Comparison of ENCODE assay signal across 8 cellular contexts in the genomic region with DNA sequence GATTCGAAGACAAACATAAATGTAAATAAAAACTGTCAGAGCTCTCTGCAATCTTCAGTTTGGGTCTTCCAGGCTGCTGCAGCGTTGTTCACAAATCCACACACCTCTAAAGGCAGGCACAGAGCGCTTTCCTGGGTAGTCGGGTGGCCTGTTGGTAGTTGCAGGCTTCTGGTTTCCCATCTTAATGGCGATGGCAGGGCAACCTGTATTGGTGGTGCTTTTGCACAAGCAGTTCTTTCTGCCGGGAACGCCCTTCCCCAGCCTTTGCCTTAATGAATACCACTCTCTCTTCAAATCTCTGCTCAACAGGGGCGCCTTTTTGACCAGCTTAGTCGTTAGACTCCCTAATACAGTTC. TPM values are rescaled to one million over a fixed set of nuclear protein-coding genes. Genes with fewer than 3 reads are reported as not detected.
A peak's percentile ranks its signal among the peaks of the same experiment; 100 is the strongest.
DNase-seq lines count a peak whose midpoint lies in the region; ATAC-seq and TF ChIP-seq lines count a peak whose summit lies in the region.

No MANE protein-coding gene starts in this region.

- CTCF ChIA-PET in activated naive CD4-positive, alpha-beta T cell treated with anti-CD3 and anti-CD28 coated beads, Interleukin-2, amount 10 ng/mL, durations not matched to agents 7 days and 5 days (lab: Charles Lee) = no interaction called here

- peak overlapping the region; percentile 91 for H3K27ac Mint-ChIP-seq in activated naive CD4-positive, alpha-beta T cell treated with anti-CD3 and anti-CD28 coated beads, Interleukin-2, amount 10 ng/mL, durations not matched to agents 7 days and 5 days

- peak overlapping the region; percentile 77 for H3K4me3 Mint-ChIP-seq in activated naive CD4-positive, alpha-beta T cell treated with anti-CD3 and anti-CD28 coated beads, Interleukin-2, amount 10 ng/mL, durations not matched to agents 7 days and 5 days

- peak; percentile 30 for ATAC-seq in aorta (ENCODE audit: low FRiP score)
- ATAC-seq in HG03521 (IDR thresholded peaks at IDR 0.05; ENCODE audit: unreplicated experiment) = no peak

- intact Hi-C loops in aorta (cut with DNase I) = loop anchor here (2.0 to 10.0 kb wide), 3 partner anchors 51 to 615 kb away; partner anchors contain the start of gene SRSF6 (in 1 of the 2)
- intact Hi-C loops in posterior vena cava (cut with DNase I) = no loop called here

- H3K4me3 ChIP-seq in Peyer's patch = peak overlapping the region; percentile 54 to 90 (median 79)
- peak overlapping the region; percentile 74 to 93 for H3K4me3 ChIP-seq in duodenal mucosa (ENCODE audit: low read depth in 1 of 2, low read length in 2 of 2)
- peak overlapping the region; percentile 80 for H3K4me3 ChIP-seq in mucosa of stomach (ENCODE audit: low read length)
- peak overlapping the region; percentile 23 to 60 for H3K4me3 ChIP-seq in aorta (ENCODE audit: low read length in 2 of 2)

- peaks cover 0 to 8% (median 0%) of the 10 kb centered on the region in 3 donors for H3K36me3 ChIP-seq in Peyer's patch
- peaks cover 4 to 11% of the 10 kb centered on the region in 2 donors for H3K36me3 ChIP-seq in duodenal mucosa (ENCODE audit: control insufficient read depth in 1 of 2, insufficient read depth in 2 of 2, low read length in 2 of 2)
- H3K36me3 ChIP-seq in mucosa of stomach (ENCODE audit: control insufficient read depth, insufficient read depth, low read length) = no peaks in the 10 kb centered on the region
- no peaks in the 10 kb centered on the region for H3K36me3 ChIP-seq in aorta (ENCODE audit: control insufficient read depth in 1 of 2, insufficient read depth in 2 of 2, low read length in 1 of 2)

- H3K4me1 ChIP-seq in Peyer's patch (peaks cover 0 to 13% (median 3%) of the 10 kb centered on the region in 4 donors), duodenal mucosa (ENCODE audit: control insufficient read depth in 1 of 2, insufficient read depth in 2 of 2, low read length in 2 of 2) (peaks cover 4 to 10% of the 10 kb centered on the region in 2 donors), mucosa of stomach (ENCODE audit: control insufficient read depth, insufficient read depth, low read length) (peaks cover 11% of the 10 kb centered on the region), aorta (ENCODE audit: control insufficient read depth in 1 of 2, insufficient read depth in 2 of 2, low read length in 2 of 2) (no peaks in the 10 kb centered on the region)

- no peak for TF ChIP-seq CTCF in Peyer's patch (IDR thresholded peaks at IDR 0.05)

- TF ChIP-seq POLR2A in Peyer's patch (IDR thresholded peaks at IDR 0.05) = no peak

- no peaks in the 10 kb centered on the region for H3K9me3 ChIP-seq in Peyer's patch
- no peaks in the 10 kb centered on the region for H3K9me3 ChIP-seq in duodenal mucosa (ENCODE audit: control insufficient read depth in 1 of 2, low read length in 2 of 2)
- H3K9me3 ChIP-seq in mucosa of stomach (ENCODE audit: control insufficient read depth, low read length) = no peaks in the 10 kb centered on the region
- no peaks in the 10 kb centered on the region for H3K9me3 ChIP-seq in aorta (ENCODE audit: control insufficient read depth, low read length)

- 23 to 28% methylated on average over 8 to 9 of the region's 9 CpGs for WGBS in aorta, 2 donors

- H3K4me1 Mint-ChIP-seq in activated naive CD4-positive, alpha-beta T cell treated with anti-CD3 and anti-CD28 coated beads, Interleukin-2, amount 10 ng/mL, durations not matched to agents 7 days and 5 days = peaks cover 22% of the 10 kb centered on the region

- no peaks in the 10 kb centered on the region for H3K27me3 ChIP-seq in Peyer's patch
- no peaks in the 10 kb centered on the region for H3K27me3 ChIP-seq in duodenal mucosa (ENCODE audit: control insufficient read depth in 1 of 2, insufficient read depth in 2 of 2, low read length in 2 of 2)
- no peaks in the 10 kb centered on the region for H3K27me3 ChIP-seq in mucosa of stomach (ENCODE audit: control insufficient read depth, insufficient read depth, low read length)
- no peaks in the 10 kb centered on the region for H3K27me3 ChIP-seq in aorta (ENCODE audit: control insufficient read depth in 1 of 2, insufficient read depth in 2 of 2, low read length in 1 of 2)

- H3K36me3 Mint-ChIP-seq in activated naive CD4-positive, alpha-beta T cell treated with anti-CD3 and anti-CD28 coated beads, Interleukin-2, amount 10 ng/mL, durations not matched to agents 7 days and 5 days = peaks cover 5% of the 10 kb centered on the region

- H3K9me3 Mint-ChIP-seq in activated naive CD4-positive, alpha-beta T cell treated with anti-CD3 and anti-CD28 coated beads, Interleukin-2, amount 10 ng/mL, durations not matched to agents 7 days and 5 days = no peaks in the 10 kb centered on the region

- peak overlapping the region; percentile 72 to 82 (median 79) for H3K27ac ChIP-seq in Peyer's patch
- H3K27ac ChIP-seq in duodenal mucosa (ENCODE audit: low read depth, low read length) = peak overlapping the region; percentile 11
- peak overlapping the region in 1 of 2 donors; percentile 7 for H3K27ac ChIP-seq in aorta (ENCODE audit: low read depth in 1 of 2, low read length in 2 of 2)

- H3K27me3 Mint-ChIP-seq in activated naive CD4-positive, alpha-beta T cell treated with anti-CD3 and anti-CD28 coated beads, Interleukin-2, amount 10 ng/mL, durations not matched to agents 7 days and 5 days = peaks cover 10% of the 10 kb centered on the region

- DNase-seq in activated naive CD4-positive, alpha-beta T cell treated with anti-CD3 and anti-CD28 coated beads, Interleukin-2, amount 10 ng/mL, durations not matched to agents 7 days and 5 days = peak; percentile 37
- no peak for DNase-seq in activated naive CD4-positive, alpha-beta T cell treated with Interleukin-2 at 50 U/mL for 16 hours
- peak in 1 of 3 donors; percentile 29 for DNase-seq in Peyer's patch
- no peak for DNase-seq in aorta
- DNase-seq in posterior vena cava (ENCODE audit: low spot score) = no peak

- H3K9ac ChIP-seq in duodenal mucosa (ENCODE audit: low read depth in 1 of 2, low read length in 2 of 2) = peak overlapping the region; percentile 25 to 56
- H3K9ac ChIP-seq in mucosa of stomach (ENCODE audit: low read length) = peak overlapping the region; percentile 36

RNA-seq across cellular contexts. Expression of gene IFT52, which starts 0.7 kb away (rescaled TPM):
- total RNA-seq in Peyer's patch = 10 to 100 TPM; 15.7 to 30.8 (median 17.0) TPM
- 10 to 100 TPM; 24.9 to 38.5 TPM for total RNA-seq in aorta
- polyA plus RNA-seq in aorta = 10 to 100 TPM; 20.5 to 32.3 TPM
- 10 to 100 TPM; 26.7 to 30.1 TPM for total RNA-seq in posterior vena cava

RNA-seq across cellular contexts. Expression of gene SGK2, which starts 31.2 kb away (rescaled TPM):
- 100 to 1,000 TPM in 2 of 4 donors, 10 to 100 TPM in 2; 64.4 to 160 (median 115) TPM for total RNA-seq in Peyer's patch
- 1 to 10 TPM; 2.7 to 3.4 TPM for total RNA-seq in aorta
- 1 to 10 TPM; 2.7 to 5.0 TPM for polyA plus RNA-seq in aorta
- 1 to 10 TPM in 1 of 2 donors, under 1 TPM in 1; 0.76 to 1.3 TPM for total RNA-seq in posterior vena cava

Comparison
In these comparisons a context has a peak if more than half of its experiments do, and no peak if none do; other contexts are left out.
1. RNA of gene SGK2, which starts 31.2 kb away (total RNA-seq): 64.4 to 160 TPM in Peyer's patch; 2.7 to 3.4 TPM in aorta and 0.76 to 1.3 TPM in posterior vena cava; every median in the first group is over 10 times any median in the second.
2. intact Hi-C loops: an anchor here in aorta (2.0 to 10.0 kb wide); none called in posterior vena cava.
3. Peak in every context shown above with its lines, with median percentiles within 50 percentile points of each other: H3K4me3 ChIP-seq.